8 cellular contexts compared by ENCODE assay signal in genomic region chr12:77065361-77066204, GRCh38. TPM values are rescaled to one million over a fixed set of nuclear protein-coding genes. Genes with fewer than 3 reads are reported as not detected.
DNase-seq lines count a peak whose midpoint lies in the region; ATAC-seq lines count a peak whose summit lies in the region.

Gene E2F7 (minus strand): TSS chr12:77065569. CDS start chr12:77064635, 934 bp downstream.

- peak within 1 kb of the TSS; percentile 89 to 100 (median 95) for H3K4me2 ChIP-seq in BLaER1 treated with 17β-estradiol and CSF1 and Interleukin-3, amounts not matched to agents 10 nM and 100 nM

- H3K27me3 ChIP-seq in BLaER1 treated with 17β-estradiol and CSF1 and Interleukin-3, amounts not matched to agents 10 nM and 100 nM: peaks cover 0 to 9% (median 0%) of the 10 kb centered on the region in 11 experiments; a peak in 4 of 22 replicates

- DNase-seq in NCI-H524 (lab: John Stamatoyannopoulos, UW) (peak; percentile 92 to 93), dedifferentiated amniotic fluid mesenchymal stem cell (ENCODE audit: extremely low spot score) (peak; percentile 74), left lobe of liver (ENCODE audit: low spot score) (peak; percentile 90)
- DNase-seq in activated CD4-positive, alpha-beta T cell treated with anti-CD3 and anti-CD28 coated beads for 4 hours: peak; percentile 72 to 74
- peak; percentile 86 to 92 for DNase-seq in stimulated activated CD4-positive, alpha-beta T cell treated with anti-CD3 and anti-CD28 coated beads, Interleukin-2, amount 100 ng/mL, for 24 hours

- H3K36me3 ChIP-seq in BLaER1 treated with 17β-estradiol and CSF1 and Interleukin-3, amounts not matched to agents 10 nM and 100 nM: peaks cover 0 to 17% (median 0%) of the 10 kb centered on the region in 11 experiments; a peak in 4 of 22 replicates

- no peaks in the 10 kb centered on the region for H3K9me3 ChIP-seq in BLaER1 treated with 17β-estradiol and CSF1 and Interleukin-3, amounts not matched to agents 10 nM and 100 nM (replicated peaks in 1 of 11)

- ATAC-seq in GM19328 (IDR thresholded peaks at IDR 0.05; ENCODE audit: unreplicated experiment) (peak; percentile 65), HG03460 (IDR thresholded peaks at IDR 0.05; ENCODE audit: unreplicated experiment) (peak; percentile 68), left lobe of liver (peak; percentile 99)

- H3K4me1 ChIP-seq in BLaER1 treated with 17β-estradiol and CSF1 and Interleukin-3, amounts not matched to agents 10 nM and 100 nM: peaks cover 28 to 51% (median 43%) of the 10 kb centered on the region in 10 experiments

- peak within 1 kb of the TSS; percentile 64 to 93 (median 88); a peak in 21 of 22 replicates for H3K9ac ChIP-seq in BLaER1 treated with 17β-estradiol and CSF1 and Interleukin-3, amounts not matched to agents 10 nM and 100 nM

- H4K20me1 ChIP-seq in BLaER1 treated with 17β-estradiol and CSF1 and Interleukin-3, amounts not matched to agents 10 nM and 100 nM: no peaks in the 10 kb centered on the region

- H3K4me3 ChIP-seq in BLaER1 treated with 17β-estradiol and CSF1 and Interleukin-3, amounts not matched to agents 10 nM and 100 nM: peak within 1 kb of the TSS; percentile 71 to 94 (median 84)

- H3K27ac ChIP-seq in BLaER1 treated with 17β-estradiol and CSF1 and Interleukin-3, amounts not matched to agents 10 nM and 100 nM: peak within 1 kb of the TSS in 10 of 11 experiments; percentile 24 to 90 (median 85); a peak in 19 of 22 replicates

RNA-seq across cellular contexts. Expression of gene E2F7, which starts in this region (rescaled TPM):
- 0.18 TPM for total RNA-seq in left lobe of liver

Comparison
In these comparisons a context has a peak if more than half of its experiments do, and no peak if none do; other contexts are left out.
1. Peak in every context shown above with its lines: DNase-seq, ATAC-seq, H3K4me3 ChIP-seq and H3K27ac ChIP-seq.
2. Peak in DNase-seq and ATAC-seq in left lobe of liver; RNA of the gene not detected or under 1 TPM.